Comparison of ENCODE assay signal across 22 cellular contexts in genomic region chrX:109155161-109155560, GRCh38.
"Had no signal": no experiment of that assay in that cellular context is flagged by ENCODE, and none has a peak within 500 bp of the region (broad histone marks: within the 10 kb centered on the region; RNA-seq: fewer than 3 reads in every experiment).

No MANE protein-coding gene starts in this region.

- DNase-seq: activated CD4-positive, alpha-beta T cell treated with anti-CD3 and anti-CD28 coated beads for 4 hours; activated CD4-positive, alpha-beta T cell treated with anti-CD3 and anti-CD28 coated beads, Interleukin-2, amount 50 U/mL, for 48 hours; activated CD4-positive, CD25-positive, alpha-beta regulatory T cell; activated effector memory CD4-positive, alpha-beta T cell treated with Interleukin-2 at 50 U/mL for 16 hours; activated naive CD4-positive, alpha-beta T cell treated with anti-CD3 and anti-CD28 coated beads for 36 hours; activated naive CD8-positive, alpha-beta T cell treated with anti-CD3 and anti-CD28 coated beads, Interleukin-2, amount 10 ng/mL, durations not matched to agents 7 days and 5 days; activated T-cell treated with anti-CD3 and anti-CD28 coated beads, Interleukin-2, amount 50 U/mL, for 48 hours; amniotic stem cell; cerebellar nuclear complex; cortex of kidney; immature natural killer cell; kidney glomerular epithelial cell; left lung; naive thymus-derived CD4-positive, alpha-beta T cell; occipital lobe; right lobe of liver; stimulated activated CD4-positive, alpha-beta T cell treated with anti-CD3 and anti-CD28 coated beads, Interleukin-2, amount 100 ng/mL, for 24 hours; stomach had no signal

- H3K27ac ChIP-seq: left lung, right lobe of liver, skin epidermis, stomach, suprapubic skin, tibial nerve had no signal

- ATAC-seq: left lung; naive thymus-derived CD4-positive, alpha-beta T cell; right lobe of liver; stimulated activated effector memory CD8-positive, alpha-beta T cell treated with anti-CD3 and anti-CD28 coated beads, Interleukin-12 subunit alpha, Interleukin-12 subunit beta, amount 100 ng/mL, for 72 hours had no signal
